ENCODE assay signal across 14 cellular contexts in genomic region chr3:46972396-46972795, GRCh38. TPM values are rescaled to one million over a fixed set of nuclear protein-coding genes. Genes with fewer than 3 reads are reported as not detected.
A peak's percentile ranks its signal among the peaks of the same experiment; 100 is the strongest.
DNase-seq lines count a peak whose midpoint lies in the region; ATAC-seq and TF ChIP-seq lines count a peak whose summit lies in the region.
"Had no signal": no experiment of that assay in that cellular context is flagged by ENCODE, and none has a peak within 500 bp of the region (broad histone marks: within the 10 kb centered on the region; RNA-seq: fewer than 3 reads in every experiment).

No MANE protein-coding gene starts in this region.

- POLR2A ChIA-PET in activated CD4-positive, alpha-beta memory T cell treated with anti-CD3 and anti-CD28 coated beads, Interleukin-2, amount 10 ng/mL, durations not matched to agents 7 days and 5 days (lab: Charles Lee), result interaction anchor here (0.7 kb wide), 1 partner anchor 20 kb away, joined by 3 read pairs; no protein-coding TSS in a partner anchor
- POLR2A ChIA-PET in naive thymus-derived CD4-positive, alpha-beta T cell (lab: Charles Lee), result no interaction called here

- peak overlapping the region; percentile 32 for H3K4me3 ChIP-seq in CD4-positive, CD25-positive, alpha-beta regulatory T cell (ENCODE audit: low read depth, low read length)
- H3K4me3 ChIP-seq in GM12865 (ENCODE audit: low read depth, low read length) (no peak overlapping the region; the same call in 1 of the 2 replicates), right lobe of liver (no peak overlapping the region)
- H3K4me3 ChIP-seq in naive thymus-derived CD4-positive, alpha-beta T cell (ENCODE audit: low read length), result no peak overlapping the region
- H3K4me3 ChIP-seq: heart right ventricle had no signal

- peak overlapping the region in 1 of 3 donors; percentile 87 for H3K27ac Mint-ChIP-seq in CD4-positive, CD25-positive, alpha-beta regulatory T cell
- peak overlapping the region; percentile 89 for H3K27ac Mint-ChIP-seq in activated CD4-positive, alpha-beta memory T cell treated with anti-CD3 and anti-CD28 coated beads, Interleukin-2, amount 10 ng/mL, durations not matched to agents 7 days and 5 days
- peak overlapping the region in 5 of 9 donors; percentile 17 to 83 (median 68) for H3K27ac Mint-ChIP-seq in naive thymus-derived CD4-positive, alpha-beta T cell

- peaks cover 79% of the 10 kb centered on the region for H3K4me1 ChIP-seq in CD4-positive, CD25-positive, alpha-beta regulatory T cell (ENCODE audit: control insufficient read depth, insufficient read depth, low read length, poor library complexity, severe bottlenecking)
- peaks cover 46 to 58% of the 10 kb centered on the region in 2 donors for H3K4me1 ChIP-seq in naive thymus-derived CD4-positive, alpha-beta T cell (ENCODE audit: control insufficient read depth in 2 of 2, insufficient read depth in 2 of 2, low read length in 2 of 2)
- peaks cover 2 to 74% (median 34%) of the 10 kb centered on the region in 4 donors for H3K4me1 ChIP-seq in right lobe of liver

- 70% methylated on average over 2 of the region's 2 CpGs for WGBS in right lobe of liver (ENCODE audit: insufficient coverage, low coverage, low lambda C conversion rate, missing lambda C conversion rate)

- no peaks in the 10 kb centered on the region for H3K9me3 Mint-ChIP-seq in CD4-positive, CD25-positive, alpha-beta regulatory T cell
- no peaks in the 10 kb centered on the region for H3K9me3 Mint-ChIP-seq in activated CD4-positive, alpha-beta memory T cell treated with anti-CD3 and anti-CD28 coated beads, Interleukin-2, amount 10 ng/mL, durations not matched to agents 7 days and 5 days
- H3K9me3 Mint-ChIP-seq in naive thymus-derived CD4-positive, alpha-beta T cell, result peaks cover 0 to 5% (median 0%) of the 10 kb centered on the region in 11 donors

- H3K36me3 Mint-ChIP-seq in CD4-positive, CD25-positive, alpha-beta regulatory T cell, result peaks cover 22% of the 10 kb centered on the region
- H3K36me3 Mint-ChIP-seq in activated CD4-positive, alpha-beta memory T cell treated with anti-CD3 and anti-CD28 coated beads, Interleukin-2, amount 10 ng/mL, durations not matched to agents 7 days and 5 days (ENCODE audit: low read depth), result peaks cover 50% of the 10 kb centered on the region
- peaks cover 0 to 31% (median 5%) of the 10 kb centered on the region in 5 donors for H3K36me3 Mint-ChIP-seq in naive thymus-derived CD4-positive, alpha-beta T cell

- peaks cover 29 to 88% (median 64%) of the 10 kb centered on the region in 4 donors for H3K4me1 Mint-ChIP-seq in CD4-positive, CD25-positive, alpha-beta regulatory T cell
- peaks cover 80% of the 10 kb centered on the region for H3K4me1 Mint-ChIP-seq in activated CD4-positive, alpha-beta memory T cell treated with anti-CD3 and anti-CD28 coated beads, Interleukin-2, amount 10 ng/mL, durations not matched to agents 7 days and 5 days
- H3K4me1 Mint-ChIP-seq in naive thymus-derived CD4-positive, alpha-beta T cell, result peaks cover 67 to 94% (median 83%) of the 10 kb centered on the region in 7 donors

- TF ChIP-seq POLR2A in right lobe of liver (IDR thresholded peaks at IDR 0.05), result no peak

- TF ChIP-seq CTCF in GM12865 (IDR thresholded peaks at IDR 0.05; ENCODE audit: insufficient read depth, low read depth, low read length, missing control alignments), result no peak
- TF ChIP-seq CTCF in GM13976 (IDR thresholded peaks at IDR 0.05; ENCODE audit: borderline replicate concordance, control extremely low read depth, extremely low read depth, insufficient read depth, missing control alignments), result no peak
- TF ChIP-seq CTCF in right lobe of liver (IDR thresholded peaks at IDR 0.05), result no peak

- ATAC-seq in CD4-positive, CD25-positive, alpha-beta regulatory T cell (ENCODE audit: low read depth in 2 of 2), result no peak
- ATAC-seq in naive thymus-derived CD4-positive, alpha-beta T cell, result no peak
- ATAC-seq in right lobe of liver, result no peak
- ATAC-seq: esophagus mucosa, heart right ventricle had no signal

- H3K27me3 ChIP-seq in CD4-positive, CD25-positive, alpha-beta regulatory T cell (ENCODE audit: control insufficient read depth, insufficient read depth, low read length), result no peaks in the 10 kb centered on the region
- no peaks in the 10 kb centered on the region for H3K27me3 ChIP-seq in naive thymus-derived CD4-positive, alpha-beta T cell (ENCODE audit: control insufficient read depth in 2 of 2, insufficient read depth in 2 of 2, low read length in 2 of 2)
- H3K27me3 ChIP-seq in right lobe of liver, result no peaks in the 10 kb centered on the region
- H3K27me3 ChIP-seq: heart right ventricle had no signal

- peak overlapping the region; percentile 49 for H3K27ac ChIP-seq in CD4-positive, CD25-positive, alpha-beta regulatory T cell (ENCODE audit: insufficient read depth, low read length, poor library complexity, severe bottlenecking)
- no peak overlapping the region for H3K27ac ChIP-seq in naive thymus-derived CD4-positive, alpha-beta T cell (ENCODE audit: low read depth, low read length)
- H3K27ac ChIP-seq in right lobe of liver, result peak overlapping the region in 1 of 3 donors; percentile 82
- H3K27ac ChIP-seq: KMS-11 had no signal

- peak overlapping the region; percentile 66 to 91 (median 77) for H3K4me3 Mint-ChIP-seq in CD4-positive, CD25-positive, alpha-beta regulatory T cell
- H3K4me3 Mint-ChIP-seq in activated CD4-positive, alpha-beta memory T cell treated with anti-CD3 and anti-CD28 coated beads, Interleukin-2, amount 10 ng/mL, durations not matched to agents 7 days and 5 days, result peak overlapping the region; percentile 13
- H3K4me3 Mint-ChIP-seq in naive thymus-derived CD4-positive, alpha-beta T cell, result peak overlapping the region; percentile 41 to 71 (median 62)

- in situ Hi-C loops in GM13976 (cut with MboI; ENCODE audit: low sequenced_read_pairs, unreplicated experiment), result no loop called here

- H3K9me3 ChIP-seq in CD4-positive, CD25-positive, alpha-beta regulatory T cell (ENCODE audit: control insufficient read depth in 2 of 2, low read length in 2 of 2), result no peaks in the 10 kb centered on the region
- no peaks in the 10 kb centered on the region for H3K9me3 ChIP-seq in naive thymus-derived CD4-positive, alpha-beta T cell (ENCODE audit: control insufficient read depth in 2 of 3, low read length in 3 of 3)
- H3K9me3 ChIP-seq in right lobe of liver, result no peaks in the 10 kb centered on the region
- H3K9me3 ChIP-seq: heart right ventricle had no signal

- CTCF ChIA-PET in activated CD4-positive, alpha-beta memory T cell treated with anti-CD3 and anti-CD28 coated beads, Interleukin-2, amount 10 ng/mL, durations not matched to agents 7 days and 5 days (lab: Charles Lee), result interaction anchor here (0.9 to 1.2 kb wide), 2 partner anchors 9 to 18 kb away, joined by 4 to 5 read pairs; no protein-coding TSS in a partner anchor
- CTCF ChIA-PET in naive thymus-derived CD4-positive, alpha-beta T cell (lab: Charles Lee), result no interaction called here

- no peak for DNase-seq in CD4-positive, CD25-positive, alpha-beta regulatory T cell
- DNase-seq in GM12865 (ENCODE audit: low read depth) (peak; percentile 46), GM13976 (ENCODE audit: low spot score) (no peak), right lobe of liver (no peak)
- DNase-seq in activated CD4-positive, alpha-beta memory T cell treated with anti-CD3 and anti-CD28 coated beads, Interleukin-2, amount 10 ng/mL, durations not matched to agents 7 days and 5 days, result no peak
- DNase-seq in naive thymus-derived CD4-positive, alpha-beta T cell, result no peak
- no peak for DNase-seq in stimulated activated CD4-positive, alpha-beta T cell treated with anti-CD3 and anti-CD28 coated beads, Interleukin-2, amount 100 ng/mL, for 24 hours
- DNase-seq: amygdala, COR-L47, H7, heart right ventricle, NCI-H526 had no signal

- H3K27me3 Mint-ChIP-seq in CD4-positive, CD25-positive, alpha-beta regulatory T cell, result peaks cover 5% of the 10 kb centered on the region
- no peaks in the 10 kb centered on the region for H3K27me3 Mint-ChIP-seq in activated CD4-positive, alpha-beta memory T cell treated with anti-CD3 and anti-CD28 coated beads, Interleukin-2, amount 10 ng/mL, durations not matched to agents 7 days and 5 days
- no peaks in the 10 kb centered on the region for H3K27me3 Mint-ChIP-seq in naive thymus-derived CD4-positive, alpha-beta T cell

- intact Hi-C loops in naive thymus-derived CD4-positive, alpha-beta T cell (cut with micrococcal nuclease), result loop anchor here (10.0 kb wide), 4 partner anchors 812 to 1942 kb away; partner anchors contain the start of genes ARIH2 (in 1 of the 2), ATRIP (in 1 of the 2), CCDC51 (in 1 of the 2) and FYCO1 (in 1 of the 2)
- intact Hi-C loops in right lobe of liver (cut with DNase I), result no loop called here

- H3K36me3 ChIP-seq in CD4-positive, CD25-positive, alpha-beta regulatory T cell (ENCODE audit: control insufficient read depth, insufficient read depth, low read length), result peaks cover 4% of the 10 kb centered on the region
- H3K36me3 ChIP-seq in naive thymus-derived CD4-positive, alpha-beta T cell (ENCODE audit: control insufficient read depth in 2 of 3, insufficient read depth in 3 of 3, low read length in 3 of 3), result peaks cover 0 to 25% (median 0%) of the 10 kb centered on the region in 3 experiments
- H3K36me3 ChIP-seq in right lobe of liver, result no peaks in the 10 kb centered on the region

RNA-seq across cellular contexts. Expression of gene CCDC12, which starts 4.1 kb away (rescaled TPM):
- total RNA-seq in CD4-positive, CD25-positive, alpha-beta regulatory T cell, result 71.8 TPM
- polyA plus RNA-seq in CD4-positive, CD25-positive, alpha-beta regulatory T cell, result 100 to 1,000 TPM in 3 of 4 donors, 10 to 100 TPM in 1; 90.4 to 116 (median 106) TPM
- 10 to 100 TPM; 55.0 to 56.7 TPM for total RNA-seq in activated CD4-positive, alpha-beta memory T cell treated with anti-CD3 and anti-CD28 coated beads, Interleukin-2, amount 10 ng/mL, durations not matched to agents 7 days and 5 days
- 10 to 100 TPM; 51.6 to 61.5 (median 56.9) TPM for total RNA-seq in naive thymus-derived CD4-positive, alpha-beta T cell
- 100 to 1,000 TPM in 1 of 2 donors, 10 to 100 TPM in 1; 88.2 to 115 TPM for polyA plus RNA-seq in naive thymus-derived CD4-positive, alpha-beta T cell
- total RNA-seq in right lobe of liver, result 10 to 100 TPM; 14.6 to 24.2 (median 17.0) TPM

RNA-seq across cellular contexts. Expression of gene NBEAL2, which starts 7.1 kb away (rescaled TPM):
- total RNA-seq in CD4-positive, CD25-positive, alpha-beta regulatory T cell, result 429 TPM
- polyA plus RNA-seq in CD4-positive, CD25-positive, alpha-beta regulatory T cell, result 10 to 100 TPM in 2 of 4 donors, 1 to 10 TPM in 2; 4.7 to 13.5 (median 8.6) TPM
- total RNA-seq in activated CD4-positive, alpha-beta memory T cell treated with anti-CD3 and anti-CD28 coated beads, Interleukin-2, amount 10 ng/mL, durations not matched to agents 7 days and 5 days, result 100 to 1,000 TPM; 254 to 267 TPM
- 100 to 1,000 TPM in 2 of 5 experiments, 10 to 100 TPM in 3; 48.8 to 289 (median 94.0) TPM for total RNA-seq in naive thymus-derived CD4-positive, alpha-beta T cell
- polyA plus RNA-seq in naive thymus-derived CD4-positive, alpha-beta T cell, result 1 to 10 TPM; 1.7 to 4.9 TPM
- 10 to 100 TPM in 5 of 6 experiments, 1 to 10 TPM in 1; 8.9 to 11.7 (median 10.8) TPM for total RNA-seq in right lobe of liver

Comparison
In these comparisons a context has a peak if more than half of its experiments do, and no peak if none do; other contexts are left out.
1. H3K4me3 Mint-ChIP-seq: peak in every context shown above with its lines; median percentile 77 in CD4-positive, CD25-positive, alpha-beta regulatory T cell; 62 in naive thymus-derived CD4-positive, alpha-beta T cell; 13 in activated CD4-positive, alpha-beta memory T cell treated with anti-CD3 and anti-CD28 coated beads, Interleukin-2, amount 10 ng/mL, durations not matched to agents 7 days and 5 days.
2. intact Hi-C loops: an anchor here in naive thymus-derived CD4-positive, alpha-beta T cell (10.0 kb wide); none called in right lobe of liver.